Comparison of ENCODE assay signal across 23 cellular contexts in the genomic region with DNA sequence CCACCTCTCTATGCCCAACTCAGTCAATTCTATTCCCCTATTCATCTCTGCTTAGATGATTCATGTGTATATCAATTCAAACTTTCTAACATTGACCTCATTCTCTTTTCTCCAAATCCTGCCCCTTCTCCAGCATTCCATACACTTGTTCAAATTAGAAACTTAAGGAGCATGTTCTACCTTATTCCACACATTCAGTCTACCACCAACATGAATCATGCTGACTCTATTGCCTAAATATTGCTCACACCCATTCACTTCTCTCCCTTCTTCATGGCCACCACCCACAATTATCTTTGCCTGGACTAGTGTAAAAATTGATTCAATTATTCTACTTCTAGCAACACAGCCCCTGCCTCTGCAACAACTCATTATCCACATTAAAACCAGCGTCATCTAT.
DNase-seq lines count a peak whose midpoint lies in the region; ATAC-seq, FAIRE-seq and TF ChIP-seq lines count a peak whose summit lies in the region.
"Had no signal": no experiment of that assay in that cellular context is flagged by ENCODE, and none has a peak within 500 bp of the region (broad histone marks: within the 10 kb centered on the region; RNA-seq: fewer than 3 reads in every experiment).

No MANE protein-coding gene starts in this region.

- no peak overlapping the region for H3K4me3 Mint-ChIP-seq in MCF 10A (ENCODE audit: unreplicated experiment)
- H3K4me3 Mint-ChIP-seq: B cell; CD4-positive, alpha-beta T cell; CD8-positive, alpha-beta T cell had no signal

- H3K27ac ChIP-seq in mammary epithelial cell (ENCODE audit: insufficient read depth, low read depth, low read length) (no peak overlapping the region), keratinocyte (ENCODE audit: control insufficient read depth, insufficient read depth, low read length) (no peak overlapping the region)
- H3K27ac ChIP-seq: 22Rv1; A549; BLaER1 treated with 17β-estradiol and CSF1 and Interleukin-3, amounts not matched to agents 10 nM and 100 nM; C4-2B had no signal

- H3K27me3 ChIP-seq in mammary epithelial cell (ENCODE audit: insufficient read depth, low read length) (no peaks in the 10 kb centered on the region), keratinocyte (ENCODE audit: control insufficient read depth, extremely low read depth, insufficient read depth, low read length) (no peaks in the 10 kb centered on the region)
- H3K27me3 ChIP-seq: BLaER1 treated with 17β-estradiol and CSF1 and Interleukin-3, amounts not matched to agents 10 nM and 100 nM had no signal

- no peak overlapping the region for H2AFZ ChIP-seq in mammary epithelial cell (ENCODE audit: low read depth, low read length)
- H2AFZ ChIP-seq in keratinocyte (ENCODE audit: control insufficient read depth, low read length) = no peak overlapping the region

- ATAC-seq in left colon (no peak), HG02938 (IDR thresholded peaks at IDR 0.05; ENCODE audit: unreplicated experiment) (no peak)
- ATAC-seq: A549; CD8-positive, alpha-beta T cell had no signal

- CTCF ChIA-PET in mammary epithelial cell (lab: Charles Lee; ENCODE audit: low non-redundant PET) (no interaction called here), MCF 10A (lab: Yijun Ruan, JAX) (no interaction called here)

- no peaks in the 10 kb centered on the region for H3K27me3 Mint-ChIP-seq in MCF 10A (ENCODE audit: insufficient read depth, unreplicated experiment)
- H3K27me3 Mint-ChIP-seq: CD4-positive, alpha-beta T cell had no signal

- H3K4me1 ChIP-seq in mammary epithelial cell (ENCODE audit: insufficient read depth, low read length) = peaks cover 10% of the 10 kb centered on the region
- H3K4me1 ChIP-seq in keratinocyte (ENCODE audit: control insufficient read depth, extremely low read depth, insufficient read depth, low read length) = peaks cover 11% of the 10 kb centered on the region
- H3K4me1 ChIP-seq: A549, Caco-2 had no signal

- no TSS peak for BruUV-seq in mammary epithelial cell (replicated peaks; lab: Mats Ljungman, UMichigan)
- BruUV-seq in MCF 10A (replicated peaks; lab: Mats Ljungman, UMichigan) = no TSS peak

- no peaks in the 10 kb centered on the region for H3K36me3 Mint-ChIP-seq in MCF 10A (ENCODE audit: insufficient read depth, unreplicated experiment)
- H3K36me3 Mint-ChIP-seq: CD8-positive, alpha-beta T cell had no signal

- peak; percentile 73 for DNase-seq in mammary epithelial cell
- DNase-seq in MCF 10A (ENCODE audit: unreplicated experiment) = no peak
- DNase-seq in epithelial cell of esophagus (ENCODE audit: low read depth) = peak; percentile 73
- peak; percentile 49 for DNase-seq in keratinocyte (ENCODE audit: low read depth, low spot score)
- no peak for DNase-seq in left colon
- DNase-seq in activated naive CD4-positive, alpha-beta T cell treated with Interleukin-2 at 50 U/mL for 16 hours = no peak
- DNase-seq: AML-193; Caco-2; Calu3; CD4-positive, alpha-beta T cell; CD8-positive, alpha-beta T cell; DMS79 treated with DMSO at 0.1 percent for 48 hours; GF-D8 had no signal

- H3K36me3 ChIP-seq in mammary epithelial cell (ENCODE audit: insufficient read depth, low read length) (no peaks in the 10 kb centered on the region), keratinocyte (ENCODE audit: control insufficient read depth in 2 of 2, extremely low read depth in 1 of 2, insufficient read depth in 2 of 2, low read length in 2 of 2) (no peaks in the 10 kb centered on the region)
- H3K36me3 ChIP-seq: BLaER1 treated with 17β-estradiol and CSF1 and Interleukin-3, amounts not matched to agents 10 nM and 100 nM had no signal

- H3K4me3 ChIP-seq in mammary epithelial cell (replicated peaks in 1 of 3; ENCODE audit: insufficient read depth in 1 of 3, low read depth in 2 of 3, low read length in 3 of 3) (no peak overlapping the region), epithelial cell of esophagus (ENCODE audit: low read length) (no peak overlapping the region), keratinocyte (ENCODE audit: control insufficient read depth in 2 of 3, extremely low read depth in 1 of 3, insufficient read depth in 2 of 3, low read depth in 1 of 3, low read length in 3 of 3) (no peak overlapping the region)
- H3K4me3 ChIP-seq: A549; BLaER1 treated with 17β-estradiol and CSF1 and Interleukin-3, amounts not matched to agents 10 nM and 100 nM had no signal

- no peaks in the 10 kb centered on the region for H3K9me3 Mint-ChIP-seq in MCF 10A (ENCODE audit: unreplicated experiment)
- H3K9me3 Mint-ChIP-seq: CD4-positive, alpha-beta T cell had no signal

- no peaks in the 10 kb centered on the region for H3K9me3 ChIP-seq in mammary epithelial cell (replicated peaks; ENCODE audit: insufficient read depth, low read length)
- H3K9me3 ChIP-seq in keratinocyte (ENCODE audit: control insufficient read depth, low read depth, low read length) = no peaks in the 10 kb centered on the region
- H3K9me3 ChIP-seq: A549, Caco-2 had no signal

- H3K4me1 Mint-ChIP-seq in MCF 10A (ENCODE audit: insufficient read depth, unreplicated experiment) = peaks cover 7% of the 10 kb centered on the region

- H3K9ac ChIP-seq in mammary epithelial cell (ENCODE audit: insufficient read depth, low read length) (no peak overlapping the region), keratinocyte (ENCODE audit: control insufficient read depth, extremely low read depth, insufficient read depth, low read length) (no peak overlapping the region)
- H3K9ac ChIP-seq: BLaER1 treated with 17β-estradiol and CSF1 and Interleukin-3, amounts not matched to agents 10 nM and 100 nM had no signal

- H3K27ac Mint-ChIP-seq in MCF 10A (ENCODE audit: low read depth, unreplicated experiment) = no peak overlapping the region
- H3K27ac Mint-ChIP-seq: B cell; CD4-positive, alpha-beta T cell; CD8-positive, alpha-beta T cell had no signal

- peak; percentile 49 for FAIRE-seq in keratinocyte (lab: Jason Lieb, UNC)
- FAIRE-seq: A549, D721Med, G401.6, GM12891, GM19239 had no signal

- TF ChIP-seq CTCF in mammary epithelial cell (conservative IDR thresholded peaks at IDR 0.05 in 1 of 2, IDR thresholded peaks at IDR 0.05 in 1 of 2; ENCODE audit: extremely low read depth in 1 of 2, insufficient read depth in 1 of 2, low read depth in 1 of 2, low read length in 2 of 2) (no peak), MCF 10A (IDR thresholded peaks at IDR 0.05; ENCODE audit: unreplicated experiment) (no peak), epithelial cell of esophagus (IDR thresholded peaks at IDR 0.05; ENCODE audit: insufficient read depth, low read depth, low read length, missing control alignments) (no peak), keratinocyte (optimal IDR thresholded peaks at IDR 0.05 in 1 of 3, IDR thresholded peaks at IDR 0.05 in 1 of 3, conservative IDR thresholded peaks at IDR 0.05 in 1 of 3; ENCODE audit: extremely low read depth in 1 of 3, insufficient read depth in 2 of 3, low read length in 3 of 3) (no peak)

- dilution Hi-C loops in mammary epithelial cell (cut with HindIII; ENCODE audit: low sequenced_read_pairs) (no loop called here), keratinocyte (cut with MboI; ENCODE audit: extremely low pct_ligation_motif_present, low sequenced_read_pairs) (no loop called here)

- H3K9me1 ChIP-seq in keratinocyte (ENCODE audit: control insufficient read depth, extremely low read depth, insufficient read depth, low read length) = no peaks in the 10 kb centered on the region

- in situ Hi-C loops in mammary epithelial cell (cut with MboI; ENCODE audit: low sequenced_read_pairs in 2 of 2) = no loop called here

- H4K20me1 ChIP-seq in mammary epithelial cell (ENCODE audit: insufficient read depth, low read length) (no peaks in the 10 kb centered on the region), keratinocyte (ENCODE audit: control insufficient read depth, extremely low read depth, insufficient read depth, low read length) (no peaks in the 10 kb centered on the region)
- H4K20me1 ChIP-seq: BLaER1 treated with 17β-estradiol and CSF1 and Interleukin-3, amounts not matched to agents 10 nM and 100 nM had no signal

- WGBS in mammary epithelial cell (ENCODE audit: low coverage, missing lambda C conversion rate) = 58% methylated on average over 1 of the region's 1 CpG

- H3K4me2 ChIP-seq in mammary epithelial cell (ENCODE audit: insufficient read depth, low read depth, low read length) (peak overlapping the region; percentile 15), keratinocyte (ENCODE audit: control insufficient read depth, extremely low read depth, insufficient read depth, low read depth, low read length) (no peak overlapping the region)
- H3K4me2 ChIP-seq: A549; BLaER1 treated with 17β-estradiol and CSF1 and Interleukin-3, amounts not matched to agents 10 nM and 100 nM had no signal

- H3K79me2 ChIP-seq in mammary epithelial cell (ENCODE audit: insufficient read depth, low read length) = no peaks in the 10 kb centered on the region
- no peaks in the 10 kb centered on the region for H3K79me2 ChIP-seq in keratinocyte (ENCODE audit: control insufficient read depth, insufficient read depth, low read length)

- intact Hi-C loops in mammary epithelial cell (cut with micrococcal nuclease) (no loop called here), MCF 10A (cut with micrococcal nuclease) (no loop called here), left colon (cut with DNase I, micrococcal nuclease) (no loop called here)

- POLR2A ChIA-PET in MCF 10A (lab: Yijun Ruan, JAX) = no interaction called here

Comparison
In these comparisons a context has a peak if more than half of its experiments do, and no peak if none do; other contexts are left out.
1. DNase-seq: peak in mammary epithelial cell (single experiment), epithelial cell of esophagus (single experiment) and keratinocyte (single experiment); none in MCF 10A (single experiment), left colon (0 of 2) and activated naive CD4-positive, alpha-beta T cell treated with Interleukin-2 at 50 U/mL for 16 hours (single experiment).